30 cellular contexts compared by ENCODE assay signal in genomic region chr1:240104662-240105061, GRCh38. TPM values are rescaled to one million over a fixed set of nuclear protein-coding genes. Genes with fewer than 3 reads are reported as not detected.
"Had no signal": no experiment of that assay in that cellular context is flagged by ENCODE, and none has a peak within 500 bp of the region (broad histone marks: within the 10 kb centered on the region; RNA-seq: fewer than 3 reads in every experiment).

No MANE protein-coding gene starts in this region.

- H2AFZ ChIP-seq: PC-9 had no signal

- H3K9me3 ChIP-seq: ascending aorta had no signal

- H3K4me2 ChIP-seq: PC-9 had no signal

- H3K27ac ChIP-seq: ascending aorta, cardiac muscle cell, PC-9, RWPE1 had no signal

- H3K27me3 ChIP-seq: ascending aorta, cardiac muscle cell had no signal

- H3K4me1 ChIP-seq: ascending aorta had no signal

- H3K4me3 ChIP-seq: ascending aorta, cardiac muscle cell, PC-9 had no signal

- H3K36me3 ChIP-seq: ascending aorta, cardiac muscle cell had no signal

- ATAC-seq: activated CD4-positive, alpha-beta T cell treated with anti-CD3 and anti-CD28 coated beads for 36 hours; activated CD8-positive, alpha-beta T cell treated with anti-CD3 and anti-CD28 coated beads, Interleukin-2, amount 10 ng/mL, durations not matched to agents 7 days and 5 days; Right ventricle myocardium inferior had no signal

- DNase-seq: activated CD4-positive, alpha-beta T cell treated with anti-CD3 and anti-CD28 coated beads for 36 hours; activated CD4-positive, alpha-beta T cell treated with anti-CD3 and anti-CD28 coated beads, Interleukin-2, amount 10 ng/mL, durations not matched to agents 7 days and 5 days; activated CD4-positive, alpha-beta T cell treated with anti-CD3 and anti-CD28 coated beads, Interleukin-2, amount 50 U/mL, for 48 hours; activated CD8-positive, alpha-beta T cell treated with anti-CD3 and anti-CD28 coated beads, Interleukin-2, amount 10 ng/mL, durations not matched to agents 7 days and 5 days; activated gamma-delta T cell; activated naive CD4-positive, alpha-beta T cell treated with Interleukin-2 at 50 U/mL for 16 hours; activated naive CD8-positive, alpha-beta T cell treated with anti-CD3 and anti-CD28 coated beads, Interleukin-2, amount 10 ng/mL, durations not matched to agents 7 days and 5 days; activated T-cell treated with anti-CD3 and anti-CD28 coated beads, Interleukin-2, amount 50 U/mL, for 24 hours; amygdala; Kasumi-1; MM.1S; MV-4-11; NCI-H1092; NCI-H1417; NCI-H146; NCI-H187; NCI-H2081 treated with DMSO at 0.1 percent for 48 hours; NCI-H226; NCI-H446 treated with DMSO at 0.1 percent for 48 hours; NCI-H524 treated with DMSO at 0.1 percent for 48 hours; PC-9; SIG-M5; T1000 had no signal

RNA-seq across cellular contexts. Expression of gene FMN2, which starts 13.0 kb away (rescaled TPM):
- total RNA-seq: activated CD4-positive, alpha-beta T cell treated with anti-CD3 and anti-CD28 coated beads for 36 hours; activated CD4-positive, alpha-beta T cell treated with anti-CD3 and anti-CD28 coated beads, Interleukin-2, amount 10 ng/mL, durations not matched to agents 7 days and 5 days; activated CD8-positive, alpha-beta T cell treated with anti-CD3 and anti-CD28 coated beads, Interleukin-2, amount 10 ng/mL, durations not matched to agents 7 days and 5 days; activated naive CD8-positive, alpha-beta T cell treated with anti-CD3 and anti-CD28 coated beads, Interleukin-2, amount 10 ng/mL, durations not matched to agents 7 days and 5 days; activated T-helper 2 cell treated with anti-CD3 and anti-CD28 coated beads, Interferon-gamma antibody, Interleukin-2, Interleukin-4, amounts not matched to agents 10 μg/mL and 5 μg/mL and 100 μg/mL, durations not matched to agents 14 hours and 24 hours and 36 hours; ascending aorta; PC-9; Right ventricle myocardium inferior; T-helper 1 cell treated with Interleukin-12 subunit alpha and Interleukin-12 subunit beta and Interleukin-4 antibody, amounts not matched to agents 30 ng/mL and 1 ng/mL, for 36 hours; T-helper 2 cell treated with Interferon-gamma antibody and Interleukin-4, amounts not matched to agents 100 ng/mL and 5 ng/mL, for 36 hours had no signal
